Comparison of ENCODE assay signal across 12 cellular contexts in the genomic region with DNA sequence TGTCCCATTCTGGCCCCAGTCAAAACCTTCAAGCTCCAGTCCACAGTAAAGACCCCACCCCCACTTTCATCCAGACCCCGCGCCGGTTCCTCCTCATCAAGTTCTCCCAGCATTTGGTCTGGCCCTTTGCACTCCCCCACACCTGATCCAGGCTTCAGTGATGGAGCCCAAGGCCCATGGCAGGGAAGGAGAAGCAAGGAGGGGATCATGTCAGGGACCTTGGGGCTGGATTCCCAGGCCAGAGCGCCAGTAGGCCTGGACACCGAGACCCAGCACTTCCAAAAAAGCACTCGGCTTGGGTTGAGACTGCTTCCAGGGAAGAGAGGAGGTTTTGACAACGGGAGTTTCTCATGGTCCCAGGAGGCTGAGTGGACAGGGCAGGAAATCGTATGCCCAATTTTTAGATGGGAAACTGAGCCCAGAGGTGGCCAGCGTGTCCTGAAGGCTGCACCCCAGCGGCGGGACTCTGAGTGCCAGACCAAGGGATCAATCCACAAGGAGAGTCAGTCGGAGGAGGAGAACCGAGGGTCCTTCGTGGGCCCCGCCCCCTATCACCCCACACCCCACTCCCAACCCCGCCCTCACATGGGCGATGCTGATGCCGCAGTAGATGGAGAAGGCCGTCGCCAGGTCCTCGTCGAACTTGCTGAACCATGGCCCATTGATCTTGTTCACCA.
DNase-seq lines count a peak whose midpoint lies in the region; TF ChIP-seq lines count a peak whose summit lies in the region.
"Had no signal": no experiment of that assay in that cellular context is flagged by ENCODE, and none has a peak within 500 bp of the region (broad histone marks: within the 10 kb centered on the region; RNA-seq: fewer than 3 reads in every experiment).

No MANE protein-coding gene starts in this region.

- H3K9me3 ChIP-seq in CD4-positive, alpha-beta memory T cell (ENCODE audit: control insufficient read depth in 1 of 2, low read length in 2 of 2): no peaks in the 10 kb centered on the region
- H3K9me3 ChIP-seq in esophagus muscularis mucosa: no peaks in the 10 kb centered on the region
- H3K9me3 ChIP-seq: ascending aorta, testis had no signal

- TF ChIP-seq POLR2A in esophagus muscularis mucosa (IDR thresholded peaks at IDR 0.05; ENCODE audit: low read depth): no peak

- no peak overlapping the region for H3K27ac ChIP-seq in CD4-positive, alpha-beta memory T cell (ENCODE audit: low read depth, low read length)
- H3K27ac ChIP-seq in esophagus muscularis mucosa (replicated peaks in 1 of 4): no peak overlapping the region
- H3K27ac ChIP-seq: ascending aorta, testis had no signal

- peak overlapping the region in 1 of 2 donors; percentile 47 for H3K4me3 ChIP-seq in CD4-positive, alpha-beta memory T cell (ENCODE audit: low read length in 2 of 2)
- peak overlapping the region in 3 of 4 donors; percentile 15 to 27 (median 18) for H3K4me3 ChIP-seq in esophagus muscularis mucosa

- H3K4me1 Mint-ChIP-seq in CD4-positive, alpha-beta memory T cell: peaks cover 7 to 36% (median 19%) of the 10 kb centered on the region in 4 donors
- peaks cover 12 to 27% (median 21%) of the 10 kb centered on the region in 3 donors for H3K4me1 Mint-ChIP-seq in IgD-negative memory B cell
- H3K4me1 Mint-ChIP-seq in nephron: peaks cover 8% of the 10 kb centered on the region

- 91% methylated on average over 7 of the region's 22 CpGs for whole genome bisulfite sequencing in esophagus muscularis mucosa

- peak overlapping the region in 3 of 7 donors; percentile 22 to 51 (median 42) for H3K27ac Mint-ChIP-seq in CD4-positive, alpha-beta memory T cell
- H3K27ac Mint-ChIP-seq in IgD-negative memory B cell: no peak overlapping the region
- H3K27ac Mint-ChIP-seq in nephron: no peak overlapping the region

- no peak for DNase-seq in CD4-positive, alpha-beta memory T cell
- no peak for DNase-seq in esophagus muscularis mucosa (ENCODE audit: extremely low spot score)
- no peak for DNase-seq in GF-D8 (lab: John Stamatoyannopoulos, UW)
- DNase-seq in germinal center (ENCODE audit: low spot score): no peak
- DNase-seq in iPS-NIHi7 (ENCODE audit: extremely low spot score): no peak
- no peak for DNase-seq in OCI-M1 (lab: John Stamatoyannopoulos, UW)
- DNase-seq: Calu3, NCI-H2171 had no signal

- peaks cover 7 to 23% of the 10 kb centered on the region in 2 donors for H3K27me3 Mint-ChIP-seq in CD4-positive, alpha-beta memory T cell
- H3K27me3 Mint-ChIP-seq in IgD-negative memory B cell (peaks cover 6% of the 10 kb centered on the region), nephron (ENCODE audit: low read depth) (peaks cover 89% of the 10 kb centered on the region)

- H3K9me3 Mint-ChIP-seq in CD4-positive, alpha-beta memory T cell: no peaks in the 10 kb centered on the region
- H3K9me3 Mint-ChIP-seq in IgD-negative memory B cell: no peaks in the 10 kb centered on the region
- H3K9me3 Mint-ChIP-seq in nephron: no peaks in the 10 kb centered on the region

- no peak for TF ChIP-seq CTCF in esophagus muscularis mucosa (IDR thresholded peaks at IDR 0.05)
- no peak for TF ChIP-seq CTCF in nephron (IDR thresholded peaks at IDR 0.05; ENCODE audit: unreplicated experiment in 3 of 3)

- H3K36me3 Mint-ChIP-seq in CD4-positive, alpha-beta memory T cell: peaks cover 0 to 19% of the 10 kb centered on the region in 2 donors
- H3K36me3 Mint-ChIP-seq in IgD-negative memory B cell: no peaks in the 10 kb centered on the region
- H3K36me3 Mint-ChIP-seq in nephron (ENCODE audit: low read depth): no peaks in the 10 kb centered on the region

- no peaks in the 10 kb centered on the region for H3K27me3 ChIP-seq in CD4-positive, alpha-beta memory T cell (ENCODE audit: insufficient read depth, low read length)
- peaks cover 0 to 25% (median 0%) of the 10 kb centered on the region in 4 donors for H3K27me3 ChIP-seq in esophagus muscularis mucosa
- H3K27me3 ChIP-seq: testis had no signal

- H3K36me3 ChIP-seq in CD4-positive, alpha-beta memory T cell (ENCODE audit: insufficient read depth, low read length): no peaks in the 10 kb centered on the region
- peaks cover 3 to 76% (median 52%) of the 10 kb centered on the region in 4 donors for H3K36me3 ChIP-seq in esophagus muscularis mucosa
- H3K36me3 ChIP-seq: ascending aorta had no signal

- CTCF ChIA-PET in CD4-positive, alpha-beta memory T cell (lab: Charles Lee; ENCODE audit: partially characterized antibody): interaction anchor here (1.4 to 3.6 kb wide), 2 partner anchors 111 to 113 kb away, joined by 3 to 19 read pairs; no protein-coding TSS in a partner anchor

- POLR2A ChIA-PET in CD4-positive, alpha-beta memory T cell (lab: Charles Lee; ENCODE audit: partially characterized antibody): interaction anchor here (1.0 kb wide), 1 partner anchor 9 kb away, joined by 3 read pairs; no protein-coding TSS in a partner anchor

- H3K4me1 ChIP-seq in CD4-positive, alpha-beta memory T cell (ENCODE audit: insufficient read depth, low read length): peaks cover 22% of the 10 kb centered on the region
- H3K4me1 ChIP-seq in esophagus muscularis mucosa: peaks cover 9 to 24% (median 16%) of the 10 kb centered on the region in 4 donors

- H3K4me3 Mint-ChIP-seq in CD4-positive, alpha-beta memory T cell: peak overlapping the region; percentile 50 to 74 (median 64)
- H3K4me3 Mint-ChIP-seq in IgD-negative memory B cell: peak overlapping the region; percentile 27 to 91 (median 56)
- H3K4me3 Mint-ChIP-seq in nephron: peak overlapping the region in 2 of 3 experiments; percentile 17 to 66

- intact Hi-C loops in CD4-positive, alpha-beta memory T cell (cut with micrococcal nuclease): loop anchor here (2.0 kb wide), 1 partner anchor 595 kb away; no protein-coding TSS in a partner anchor
- intact Hi-C loops in esophagus muscularis mucosa (cut with DNase I): no loop called here

- TF ChIP-seq EP300 in esophagus muscularis mucosa (IDR thresholded peaks at IDR 0.05): no peak
